Comparison of ENCODE assay signal across 9 cellular contexts in genomic region chr7:151275813-151276577, GRCh38. TPM values are rescaled to one million over a fixed set of nuclear protein-coding genes. Genes with fewer than 3 reads are reported as not detected.
A peak's percentile ranks its signal among the peaks of the same experiment; 100 is the strongest.
DNase-seq lines count a peak whose midpoint lies in the region; ATAC-seq and TF ChIP-seq lines count a peak whose summit lies in the region.
"Had no signal": no experiment of that assay in that cellular context is flagged by ENCODE, and none has a peak within 500 bp of the region (broad histone marks: within the 10 kb centered on the region; RNA-seq: fewer than 3 reads in every experiment).

No MANE protein-coding gene starts in this region.

- H3K27ac ChIP-seq in CD8-positive, alpha-beta T cell (ENCODE audit: low read depth, low read length), result no peak overlapping the region
- no peak overlapping the region for H3K27ac ChIP-seq in neutrophil

- peak overlapping the region; percentile 60 for H3K4me3 ChIP-seq in CD8-positive, alpha-beta T cell (ENCODE audit: low read depth, low read length)
- H3K4me3 ChIP-seq in LNCaP clone FGC (ENCODE audit: low read depth, low read length), result peak overlapping the region; percentile 43
- peak overlapping the region; percentile 43 to 64 for H3K4me3 ChIP-seq in neutrophil (ENCODE audit: low read depth in 1 of 2, low read length in 1 of 2)

- peaks cover 8% of the 10 kb centered on the region for H3K27me3 Mint-ChIP-seq in CD8-positive, alpha-beta T cell (ENCODE audit: low read depth)
- peaks cover 30% of the 10 kb centered on the region for H3K27me3 Mint-ChIP-seq in HFFc6 (ENCODE audit: insufficient read depth)

- DNase-seq in CD8-positive, alpha-beta T cell, result peak in 4 of 7 experiments; percentile 14 to 47 (median 32)
- DNase-seq in LNCaP clone FGC (ENCODE audit: low read depth), result no peak
- DNase-seq in cerebellar nuclear complex (lab: John Stamatoyannopoulos, UW), result peak; percentile 75 to 87
- no peak for DNase-seq in HFFc6
- DNase-seq in Kasumi-1 (lab: John Stamatoyannopoulos, UW), result no peak
- DNase-seq: effector CD8-positive, alpha-beta T cell had no signal

- peaks cover 46% of the 10 kb centered on the region for H3K4me1 Mint-ChIP-seq in CD8-positive, alpha-beta T cell (ENCODE audit: low read depth)
- H3K4me1 Mint-ChIP-seq in HFFc6 (ENCODE audit: low read depth), result no peaks in the 10 kb centered on the region

- H3K36me3 Mint-ChIP-seq in CD8-positive, alpha-beta T cell, result peaks cover 3% of the 10 kb centered on the region
- H3K36me3 Mint-ChIP-seq in HFFc6 (ENCODE audit: low read depth), result no peaks in the 10 kb centered on the region

- H3K36me3 ChIP-seq in CD8-positive, alpha-beta T cell (ENCODE audit: insufficient read depth, low read length), result no peaks in the 10 kb centered on the region
- H3K36me3 ChIP-seq in neutrophil, result no peaks in the 10 kb centered on the region

- no peaks in the 10 kb centered on the region for H3K9me3 ChIP-seq in CD8-positive, alpha-beta T cell (ENCODE audit: low read length)
- H3K9me3 ChIP-seq in neutrophil, result no peaks in the 10 kb centered on the region

- no peaks in the 10 kb centered on the region for H3K9me3 Mint-ChIP-seq in CD8-positive, alpha-beta T cell
- H3K9me3 Mint-ChIP-seq in HFFc6, result no peaks in the 10 kb centered on the region

- intact Hi-C loops in CD8-positive, alpha-beta T cell (cut with DNase I, micrococcal nuclease), result no loop called here

- H3K27ac Mint-ChIP-seq in CD8-positive, alpha-beta T cell, result peak overlapping the region; percentile 30
- H3K27ac Mint-ChIP-seq in HFFc6, result no peak overlapping the region

- CTCF ChIA-PET in CD8-positive, alpha-beta T cell (lab: Charles Lee), result interaction anchor here (0.6 to 1.9 kb wide), 3 partner anchors 29 to 165 kb away, joined by 3 to 7 read pairs (median 4); no protein-coding TSS in a partner anchor

- peak; percentile 37 for ATAC-seq in CD8-positive, alpha-beta T cell
- ATAC-seq in HG02973 (IDR thresholded peaks at IDR 0.05; ENCODE audit: unreplicated experiment) (no peak), GM19455 (IDR thresholded peaks at IDR 0.05; ENCODE audit: unreplicated experiment) (no peak)

- peaks cover 32% of the 10 kb centered on the region for H3K4me1 ChIP-seq in CD8-positive, alpha-beta T cell (ENCODE audit: insufficient read depth, low read length)
- H3K4me1 ChIP-seq in neutrophil (ENCODE audit: control insufficient read depth in 1 of 2, insufficient read depth in 1 of 2, low read depth in 1 of 2, low read length in 1 of 2), result peaks cover 60 to 61% of the 10 kb centered on the region in 2 experiments

- H3K4me3 Mint-ChIP-seq in CD8-positive, alpha-beta T cell, result peak overlapping the region; percentile 70
- no peak overlapping the region for H3K4me3 Mint-ChIP-seq in HFFc6

- POLR2A ChIA-PET in CD8-positive, alpha-beta T cell (lab: Charles Lee), result no interaction called here

- TF ChIP-seq CTCF in CD8-positive, alpha-beta T cell (IDR thresholded peaks at IDR 0.05), result no peak
- TF ChIP-seq CTCF in LNCaP clone FGC (IDR thresholded peaks at IDR 0.05; ENCODE audit: control insufficient read depth, extremely low read depth, insufficient read depth) (no peak), neutrophil (IDR thresholded peaks at IDR 0.05) (no peak), HFFc6 (IDR thresholded peaks at IDR 0.05) (no peak)

- H3K27me3 ChIP-seq in CD8-positive, alpha-beta T cell (ENCODE audit: insufficient read depth, low read length), result no peaks in the 10 kb centered on the region
- peaks cover 18% of the 10 kb centered on the region for H3K27me3 ChIP-seq in neutrophil

RNA-seq across cellular contexts. Expression of gene SMARCD3, which starts 27.5 kb away (rescaled TPM):
- total RNA-seq in CD8-positive, alpha-beta T cell, result 10 to 100 TPM; 25.6 to 28.0 TPM
- total RNA-seq in HFFc6 (2021; fragmentation: NEBNext Ultra II Directional; extraction: Animal tissue kit (Norgen Biotek cat#: 25700)), result 10 to 100 TPM; 28.0 to 32.9 (median 31.2) TPM

RNA-seq across cellular contexts. Expression of gene CHPF2, which starts 43.7 kb away (rescaled TPM):
- total RNA-seq in CD8-positive, alpha-beta T cell, result 10 to 100 TPM; 24.7 to 24.9 TPM
- 100 to 1,000 TPM; 125 to 171 (median 138) TPM for total RNA-seq in HFFc6 (2021; fragmentation: NEBNext Ultra II Directional; extraction: Animal tissue kit (Norgen Biotek cat#: 25700))

RNA-seq across cellular contexts. Expression of gene ABCF2, which starts 49.0 kb away (rescaled TPM):
- 10 to 100 TPM; 12.7 to 16.5 TPM for total RNA-seq in CD8-positive, alpha-beta T cell
- 10 to 100 TPM; 63.8 to 79.7 (median 67.8) TPM for total RNA-seq in HFFc6 (2021; fragmentation: NEBNext Ultra II Directional; extraction: Animal tissue kit (Norgen Biotek cat#: 25700))

Comparison
In these comparisons a context has a peak if more than half of its experiments do, and no peak if none do; other contexts are left out.
1. DNase-seq: peak in CD8-positive, alpha-beta T cell (4 of 7) and cerebellar nuclear complex (2 of 2); none in LNCaP clone FGC (single experiment), HFFc6 (single experiment) and Kasumi-1 (0 of 2).
2. RNA of gene CHPF2, which starts 43.7 kb away (total RNA-seq): 125 to 171 TPM in HFFc6; 24.7 to 24.9 TPM in CD8-positive, alpha-beta T cell; every median in the first group is over 4 times any median in the second.
3. Peak in every context shown above with its lines, with median percentiles within 50 percentile points of each other: H3K4me3 ChIP-seq.